20 cellular contexts compared by ENCODE assay signal in the genomic region with DNA sequence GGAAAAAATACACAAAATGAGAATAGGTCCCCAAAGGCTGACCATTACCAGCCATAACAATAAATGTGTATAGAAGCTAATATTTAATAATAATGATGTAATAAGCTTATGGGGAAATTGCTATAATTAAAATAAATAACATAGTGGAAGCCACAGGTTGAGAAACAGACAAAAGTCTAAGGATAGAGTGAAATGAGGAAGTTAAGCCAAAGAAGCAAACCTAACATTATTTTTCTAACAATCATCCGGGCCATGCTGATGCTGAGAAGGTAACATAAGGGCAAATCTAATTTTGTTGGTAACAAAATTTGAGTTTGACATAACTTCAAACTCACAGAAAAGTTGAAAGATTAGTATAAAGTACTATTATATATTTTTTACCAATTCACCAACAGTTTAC.
"Had no signal": no experiment of that assay in that cellular context is flagged by ENCODE, and none has a peak within 500 bp of the region (broad histone marks: within the 10 kb centered on the region; RNA-seq: fewer than 3 reads in every experiment).

No MANE protein-coding gene starts in this region.

- H3K27ac ChIP-seq: breast epithelium, tibial nerve, uterus had no signal

- H3K9me3 ChIP-seq: breast epithelium, mucosa of descending colon, tibial nerve, uterus had no signal

- H3K27ac Mint-ChIP-seq: activated CD4-positive, alpha-beta T cell treated with anti-CD3 and anti-CD28 coated beads, Interleukin-2, amount 10 ng/mL, durations not matched to agents 24 days and 14 days; activated T-helper 1 cell treated with anti-CD3 and anti-CD28 coated beads, Interleukin-12 subunit alpha, Interleukin-12 subunit beta, Interleukin-2, Interleukin-4 antibody, amounts not matched to agents 30 ng/mL and 10 ng/mL and 1 ng/mL, durations not matched to agents 14 hours and 24 hours and 36 hours; natural killer cell had no signal

- DNase-seq: activated CD4-positive, alpha-beta T cell treated with anti-CD3 and anti-CD28 coated beads, Interleukin-2, amount 10 ng/mL, durations not matched to agents 24 days and 14 days; activated CD4-positive, CD25-positive, alpha-beta regulatory T cell; activated CD8-positive, alpha-beta memory T cell treated with anti-CD3 and anti-CD28 coated beads for 24 hours; aorta; cerebellar nuclear complex; effector CD8-positive, alpha-beta T cell; foreskin fibroblast; hippocampal formation; mucosa of descending colon; natural killer cell; retina; stimulated activated CD4-positive, alpha-beta T cell treated with anti-CD3 and anti-CD28 coated beads, Interleukin-4, amount 100 ng/mL, for 24 hours; stimulated activated naive CD4-positive, alpha-beta T cell; uterus had no signal

- H3K4me1 Mint-ChIP-seq: natural killer cell had no signal

- H3K4me3 ChIP-seq: breast epithelium, mucosa of descending colon, tibial nerve, uterus had no signal

- H3K4me1 ChIP-seq: breast epithelium, tibial nerve, uterus had no signal

- H3K27me3 ChIP-seq: breast epithelium, tibial nerve, uterus had no signal

- FAIRE-seq: endothelial cell of umbilical vein, keratinocyte, TTC549 had no signal

- H3K4me3 Mint-ChIP-seq: activated CD4-positive, alpha-beta T cell treated with anti-CD3 and anti-CD28 coated beads, Interleukin-2, amount 10 ng/mL, durations not matched to agents 24 days and 14 days; activated T-helper 1 cell treated with anti-CD3 and anti-CD28 coated beads, Interleukin-12 subunit alpha, Interleukin-12 subunit beta, Interleukin-2, Interleukin-4 antibody, amounts not matched to agents 30 ng/mL and 10 ng/mL and 1 ng/mL, durations not matched to agents 14 hours and 24 hours and 36 hours; natural killer cell had no signal

- ATAC-seq: natural killer cell had no signal

- H3K36me3 ChIP-seq: breast epithelium, uterus had no signal

- H3K27me3 Mint-ChIP-seq: activated CD4-positive, alpha-beta T cell treated with anti-CD3 and anti-CD28 coated beads, Interleukin-2, amount 10 ng/mL, durations not matched to agents 24 days and 14 days had no signal
